ENCODE assay signal across 16 cellular contexts in the genomic region with DNA sequence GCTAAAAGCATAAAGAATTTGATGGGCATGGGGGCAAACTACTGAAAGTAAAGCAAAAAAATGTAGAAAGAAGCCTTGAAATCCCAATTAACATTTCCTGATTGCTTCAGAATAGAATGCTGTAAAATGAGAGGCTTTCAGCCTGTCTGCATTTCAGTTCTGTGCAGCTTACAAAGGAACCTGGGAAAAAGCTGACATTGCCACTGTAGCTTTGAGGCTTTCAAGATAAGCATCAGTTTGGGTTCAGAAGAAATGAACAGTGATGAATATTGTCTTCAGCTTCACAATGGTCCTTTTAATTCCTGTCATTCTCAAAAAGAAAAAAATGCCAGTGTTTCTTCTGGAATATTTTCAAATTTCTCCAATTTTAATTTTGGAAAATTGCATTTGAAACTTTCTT.
"Had no signal": no experiment of that assay in that cellular context is flagged by ENCODE, and none has a peak within 500 bp of the region (broad histone marks: within the 10 kb centered on the region; RNA-seq: fewer than 3 reads in every experiment).

No MANE protein-coding gene starts in this region.

- H3K9me3 ChIP-seq: heart left ventricle, neutrophil, right atrium auricular region, sigmoid colon, thoracic aorta, transverse colon had no signal

- H3K4me3 ChIP-seq: heart left ventricle, right atrium auricular region, sigmoid colon, skin epidermis, thoracic aorta, transverse colon had no signal

- FAIRE-seq: colon had no signal

- H3K27ac ChIP-seq: heart left ventricle, neutrophil, right atrium auricular region, sigmoid colon, skin epidermis, thoracic aorta, transverse colon had no signal

- H3K36me3 ChIP-seq: heart left ventricle, neutrophil, right atrium auricular region, sigmoid colon, thoracic aorta, transverse colon had no signal

- DNase-seq: foreskin melanocyte; heart left ventricle; kidney glomerular epithelial cell; naive thymus-derived CD4-positive, alpha-beta T cell; nephron progenitor cell; sigmoid colon; stimulated activated CD4-positive, alpha-beta T cell treated with anti-CD3 and anti-CD28 coated beads, Interleukin-2, amount 100 ng/mL, for 24 hours; stimulated activated CD4-positive, alpha-beta T cell treated with anti-CD3 and anti-CD28 coated beads, Interleukin-4, amount 100 ng/mL, for 4 hours; stimulated activated naive B cell treated with anti-CD40 and anti-IgM and Interleukin-4, amounts not matched to agents 10 μg/mL and 1 μg/mL and 100 μg/mL, for 72 hours; stimulated activated naive CD8-positive, alpha-beta T cell treated with anti-CD3 and anti-CD28 coated beads, Interleukin-15, amount 100 ng/mL, for 72 hours; transverse colon had no signal

- H3K27me3 ChIP-seq: heart left ventricle, neutrophil, right atrium auricular region, sigmoid colon, transverse colon had no signal

- H3K4me1 ChIP-seq: heart left ventricle, right atrium auricular region, sigmoid colon, transverse colon had no signal
